9 cellular contexts compared by ENCODE assay signal in the genomic region with DNA sequence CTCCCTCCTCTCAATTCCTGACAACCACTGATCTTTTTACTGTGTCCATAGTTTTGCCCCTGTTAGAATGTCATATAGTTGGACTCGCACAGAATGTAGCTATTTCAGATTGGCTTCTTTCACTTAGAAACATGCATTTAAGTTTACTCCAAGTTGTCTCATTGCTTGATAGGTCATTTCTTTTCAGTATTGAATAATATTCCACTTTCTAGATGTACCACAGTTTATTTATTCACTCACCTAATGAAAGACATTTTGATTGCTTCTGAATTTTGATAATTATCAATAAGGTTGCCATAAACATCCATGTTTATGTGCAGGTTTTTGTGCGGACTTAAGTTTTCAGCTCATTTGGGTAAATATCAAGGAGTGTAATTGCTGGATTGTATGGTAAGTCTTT. TPM values are rescaled to one million over a fixed set of nuclear protein-coding genes. Genes with fewer than 3 reads are reported as not detected.
"Had no signal": no experiment of that assay in that cellular context is flagged by ENCODE, and none has a peak within 500 bp of the region (broad histone marks: within the 10 kb centered on the region; RNA-seq: fewer than 3 reads in every experiment).

No MANE protein-coding gene starts in this region.

- DNase-seq: GDM1, GF-D8 had no signal

- H3K4me3 ChIP-seq: GM12878 had no signal

- ATAC-seq: GM12878 had no signal

- FAIRE-seq: G401.6, GM12878, GM12891, GM12892, GM18507, GM19239 had no signal

RNA-seq across cellular contexts. Expression of a gene that starts 38.5 kb away (rescaled TPM):
- total RNA-seq: G401 had no signal
